Comparison of ENCODE assay signal across 15 cellular contexts in the genomic region with DNA sequence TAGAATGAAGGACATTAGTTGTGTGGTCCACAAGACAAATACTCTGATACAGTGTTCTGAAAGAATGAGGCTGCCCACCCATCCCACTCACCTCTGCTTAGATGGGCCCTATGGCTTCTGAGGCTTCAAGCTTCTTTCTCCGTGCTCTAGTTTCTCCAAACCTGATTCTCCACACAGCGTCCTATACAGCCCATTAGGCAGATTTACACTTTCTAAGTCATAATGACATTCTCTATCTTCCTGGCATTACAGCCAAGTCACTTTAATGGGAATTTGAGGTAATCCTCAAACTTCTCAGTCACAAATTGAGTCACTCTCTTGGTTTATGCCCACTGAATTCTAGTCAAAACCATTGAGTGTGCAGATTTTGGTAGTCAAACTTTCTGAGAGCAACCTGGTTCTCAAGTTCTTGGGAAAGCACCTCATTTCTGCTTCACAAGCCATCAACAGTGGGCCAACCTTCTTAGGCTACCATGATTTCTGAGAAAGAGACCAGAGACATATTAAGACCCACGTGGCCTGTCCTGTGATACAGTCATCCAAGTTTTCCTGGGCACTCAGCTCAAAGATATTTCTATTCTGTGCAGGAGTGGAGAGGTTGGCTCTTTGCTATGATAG. TPM values are rescaled to one million over a fixed set of nuclear protein-coding genes. Genes with fewer than 3 reads are reported as not detected.
A peak's percentile ranks its signal among the peaks of the same experiment; 100 is the strongest.
DNase-seq lines count a peak whose midpoint lies in the region; ATAC-seq and TF ChIP-seq lines count a peak whose summit lies in the region.
"Had no signal": no experiment of that assay in that cellular context is flagged by ENCODE, and none has a peak within 500 bp of the region (broad histone marks: within the 10 kb centered on the region; RNA-seq: fewer than 3 reads in every experiment).

No MANE protein-coding gene starts in this region.

- no peak for TF ChIP-seq CTCF in HFFc6 (IDR thresholded peaks at IDR 0.05)

- no peak for DNase-seq in activated T-cell treated with anti-CD3 and anti-CD28 coated beads, Interleukin-2, amount 50 U/mL, for 72 hours
- DNase-seq in activated T-cell treated with anti-CD3 and anti-CD28 coated beads, Interleukin-2, amount 50 U/mL, for 1 hour: no peak
- DNase-seq in SK-MEL-5 (ENCODE audit: low read depth, low spot score): peak; percentile 30
- DNase-seq in memory B cell (ENCODE audit: low spot score in 2 of 2): no peak
- DNase-seq in HFFc6: no peak
- no peak for DNase-seq in NCI-H187 treated with DMSO at 0.1 percent for 48 hours (lab: John Stamatoyannopoulos, UW)
- DNase-seq: 8988T, BE2C, DMS53, GF-D8, GM23248 had no signal

- in situ Hi-C loops in SK-MEL-5 (cut with HindIII; ENCODE audit: low pct_unique_long_range_greater_than_20kb, low sequenced_read_pairs): no loop called here

- H3K4me1 Mint-ChIP-seq in activated T-cell treated with anti-CD3 and anti-CD28 coated beads, Interleukin-2, amount 50 U/mL, for 72 hours (ENCODE audit: low read depth): peaks cover 46% of the 10 kb centered on the region
- H3K4me1 Mint-ChIP-seq in memory B cell (peaks cover 20% of the 10 kb centered on the region), HFFc6 (ENCODE audit: low read depth) (peaks cover 36% of the 10 kb centered on the region)
- peaks cover 22% of the 10 kb centered on the region for H3K4me1 Mint-ChIP-seq in stimulated activated memory B cell treated with anti-CD40 and anti-IgM and Interleukin-4, amounts not matched to agents 10 μg/mL and 1 μg/mL and 100 μg/mL, for 72 hours

- ATAC-seq in activated T-cell treated with anti-CD3 and anti-CD28 coated beads, Interleukin-2, amount 50 U/mL, for 72 hours (replicated peaks in 1 of 2): peak; percentile 23 to 39
- ATAC-seq in memory B cell (ENCODE audit: low read depth) (no peak), GM21367 (IDR thresholded peaks at IDR 0.05; ENCODE audit: unreplicated experiment) (no peak)
- no peak for ATAC-seq in stimulated activated memory B cell treated with anti-CD40 and anti-IgM and Interleukin-4, amounts not matched to agents 10 μg/mL and 1 μg/mL and 100 μg/mL, for 72 hours
- ATAC-seq: HCT116 had no signal

- no peaks in the 10 kb centered on the region for H3K9me3 Mint-ChIP-seq in activated T-cell treated with anti-CD3 and anti-CD28 coated beads, Interleukin-2, amount 50 U/mL, for 72 hours
- H3K9me3 Mint-ChIP-seq in memory B cell (no peaks in the 10 kb centered on the region), HFFc6 (no peaks in the 10 kb centered on the region)
- peaks cover under 1% of the 10 kb centered on the region for H3K9me3 Mint-ChIP-seq in stimulated activated memory B cell treated with anti-CD40 and anti-IgM and Interleukin-4, amounts not matched to agents 10 μg/mL and 1 μg/mL and 100 μg/mL, for 72 hours

- peaks cover 7% of the 10 kb centered on the region for H3K27me3 Mint-ChIP-seq in activated T-cell treated with anti-CD3 and anti-CD28 coated beads, Interleukin-2, amount 50 U/mL, for 72 hours (ENCODE audit: low read depth)
- H3K27me3 Mint-ChIP-seq in memory B cell: no peaks in the 10 kb centered on the region
- no peaks in the 10 kb centered on the region for H3K27me3 Mint-ChIP-seq in stimulated activated memory B cell treated with anti-CD40 and anti-IgM and Interleukin-4, amounts not matched to agents 10 μg/mL and 1 μg/mL and 100 μg/mL, for 72 hours
- H3K27me3 Mint-ChIP-seq in HFFc6 (ENCODE audit: insufficient read depth): peaks cover 20% of the 10 kb centered on the region

- peaks cover 0 to 1% of the 10 kb centered on the region in 2 donors for H3K36me3 Mint-ChIP-seq in activated T-cell treated with anti-CD3 and anti-CD28 coated beads, Interleukin-2, amount 50 U/mL, for 72 hours (ENCODE audit: insufficient read depth in 2 of 2)
- H3K36me3 Mint-ChIP-seq in memory B cell: no peaks in the 10 kb centered on the region
- no peaks in the 10 kb centered on the region for H3K36me3 Mint-ChIP-seq in stimulated activated memory B cell treated with anti-CD40 and anti-IgM and Interleukin-4, amounts not matched to agents 10 μg/mL and 1 μg/mL and 100 μg/mL, for 72 hours
- no peaks in the 10 kb centered on the region for H3K36me3 Mint-ChIP-seq in HFFc6 (ENCODE audit: low read depth)
- H3K36me3 Mint-ChIP-seq: CD14-positive monocyte had no signal

- peak overlapping the region in 1 of 2 donors; percentile 6 for H3K4me3 Mint-ChIP-seq in activated T-cell treated with anti-CD3 and anti-CD28 coated beads, Interleukin-2, amount 50 U/mL, for 72 hours
- no peak overlapping the region for H3K4me3 Mint-ChIP-seq in memory B cell
- no peak overlapping the region for H3K4me3 Mint-ChIP-seq in stimulated activated memory B cell treated with anti-CD40 and anti-IgM and Interleukin-4, amounts not matched to agents 10 μg/mL and 1 μg/mL and 100 μg/mL, for 72 hours
- no peak overlapping the region for H3K4me3 Mint-ChIP-seq in HFFc6
- H3K4me3 Mint-ChIP-seq: CD14-positive monocyte had no signal

- H3K27ac Mint-ChIP-seq in activated T-cell treated with anti-CD3 and anti-CD28 coated beads, Interleukin-2, amount 50 U/mL, for 72 hours: peak overlapping the region; percentile 14
- peak overlapping the region; percentile 97 for H3K27ac Mint-ChIP-seq in memory B cell
- peak overlapping the region; percentile 14 for H3K27ac Mint-ChIP-seq in stimulated activated memory B cell treated with anti-CD40 and anti-IgM and Interleukin-4, amounts not matched to agents 10 μg/mL and 1 μg/mL and 100 μg/mL, for 72 hours
- no peak overlapping the region for H3K27ac Mint-ChIP-seq in HFFc6

RNA-seq across cellular contexts. Expression of gene SETD7, which starts 6.2 kb away (rescaled TPM):
- total RNA-seq in activated T-cell treated with anti-CD3 and anti-CD28 coated beads, Interleukin-2, amount 50 U/mL, for 72 hours: 10 to 100 TPM; 19.8 to 20.8 TPM
- 21.3 and 21.5 TPM in 2 replicates for total RNA-seq in SK-MEL-5 (2014; rRNA removed; shearing (Covaris generic))
- 16.0 and 23.4 TPM in 2 replicates for polyA plus RNA-seq in SK-MEL-5 (2015; cell fraction: cytosol; rRNA removed)
- polyA plus RNA-seq in SK-MEL-5 (2015; cell fraction: nucleus; rRNA removed): 7.9 and 10.8 TPM in 2 replicates
- 10 to 100 TPM; 61.5 to 86.6 (median 67.9) TPM for total RNA-seq in HFFc6 (2021; fragmentation: NEBNext Ultra II Directional; extraction: Animal tissue kit (Norgen Biotek cat#: 25700))

Comparison
In these comparisons a context has a peak if more than half of its experiments do, and no peak if none do; other contexts are left out.
1. ATAC-seq: peak in activated T-cell treated with anti-CD3 and anti-CD28 coated beads, Interleukin-2, amount 50 U/mL, for 72 hours (2 of 2); none in memory B cell (single experiment), stimulated activated memory B cell treated with anti-CD40 and anti-IgM and Interleukin-4, amounts not matched to agents 10 μg/mL and 1 μg/mL and 100 μg/mL, for 72 hours (single experiment) and GM21367 (single experiment).